In genomic region chr14:50285861-50286260, GRCh38 we compare ENCODE assay signal across 23 cellular contexts. TPM values are rescaled to one million over a fixed set of nuclear protein-coding genes. Genes with fewer than 3 reads are reported as not detected.
DNase-seq lines count a peak whose midpoint lies in the region; ATAC-seq and TF ChIP-seq lines count a peak whose summit lies in the region.
"Had no signal": no experiment of that assay in that cellular context is flagged by ENCODE, and none has a peak within 500 bp of the region (broad histone marks: within the 10 kb centered on the region; RNA-seq: fewer than 3 reads in every experiment).

No MANE protein-coding gene starts in this region.

- no peak overlapping the region for H3K56ac ChIP-seq in H9 (ENCODE audit: insufficient read length, low read depth, low read length)

- H3K27ac Mint-ChIP-seq in H9 = peak overlapping the region in 2 of 3 experiments; percentile 18 to 50; a peak in 3 of 7 replicates
- peak overlapping the region; percentile 21; the same call in 1 of the 2 replicates for H3K27ac Mint-ChIP-seq in WTC11
- H3K27ac Mint-ChIP-seq in CD4-positive, alpha-beta T cell = no peak overlapping the region
- H3K27ac Mint-ChIP-seq: CD4-positive, alpha-beta memory T cell; GM23338; HFFc6 had no signal

- H3K27me3 Mint-ChIP-seq in H9 (ENCODE audit: low read depth) (no peaks in the 10 kb centered on the region), WTC11 (ENCODE audit: low read depth) (no peaks in the 10 kb centered on the region)
- H3K27me3 Mint-ChIP-seq in CD4-positive, alpha-beta T cell = no peaks in the 10 kb centered on the region
- H3K27me3 Mint-ChIP-seq: CD4-positive, alpha-beta memory T cell had no signal

- no peaks in the 10 kb centered on the region for H3K79me1 ChIP-seq in H9 (ENCODE audit: insufficient read depth, low read depth, low read length, poor library complexity, severe bottlenecking)
- no peaks in the 10 kb centered on the region for H3K79me1 ChIP-seq in mesenchymal stem cell (replicated peaks; ENCODE audit: low read length, poor library complexity, severe bottlenecking)

- H2BK15ac ChIP-seq in H9 (ENCODE audit: low read depth, low read length) = no peak overlapping the region
- H2BK15ac ChIP-seq in mesenchymal stem cell (ENCODE audit: low read depth, poor library complexity, severe bottlenecking) = no peak overlapping the region

- H3K23me2 ChIP-seq in H9 (ENCODE audit: insufficient read length, low read depth, low read length, poor library complexity, severe bottlenecking) = no peaks in the 10 kb centered on the region

- H3K18ac ChIP-seq in H9 (ENCODE audit: insufficient read length, low read depth, low read length) = no peak overlapping the region
- no peak overlapping the region for H3K18ac ChIP-seq in mesenchymal stem cell (ENCODE audit: low read depth in 1 of 2, low read length in 2 of 2)

- H3K4me2 ChIP-seq in H9 (ENCODE audit: insufficient read depth, insufficient read length, low read length) (no peak overlapping the region), mesenchymal stem cell (ENCODE audit: low read length, poor library complexity, severe bottlenecking) (no peak overlapping the region)
- H3K4me2 ChIP-seq: A549; BLaER1 treated with 17β-estradiol and CSF1 and Interleukin-3, amounts not matched to agents 10 nM and 100 nM; GM23338 had no signal

- no peak for DNase-seq in H9
- no peak for DNase-seq in WTC11 (ENCODE audit: low spot score)
- DNase-seq in mesenchymal stem cell = no peak
- peak; percentile 20 to 69 for DNase-seq in gastrocnemius medialis
- no peak for DNase-seq in central memory CD4-positive, alpha-beta T cell
- DNase-seq in CD4-positive, alpha-beta T cell = no peak
- DNase-seq: 8988T; ACHN; AML-193; BE2C; Calu3; CD4-positive, alpha-beta memory T cell; COR-L47; DMS53; DMS79 treated with DMSO at 0.1 percent for 48 hours; GF-D8; HFFc6 had no signal

- no peak overlapping the region for H2BK120ac ChIP-seq in H9 (ENCODE audit: low read depth, low read length, poor library complexity, severe bottlenecking)
- no peak overlapping the region for H2BK120ac ChIP-seq in mesenchymal stem cell (ENCODE audit: low read depth, low read length)

- no peak overlapping the region for H3K23ac ChIP-seq in H9 (ENCODE audit: insufficient read length, low read depth, low read length)
- H3K23ac ChIP-seq in mesenchymal stem cell (ENCODE audit: low read length in 2 of 2) = no peak overlapping the region

- POLR2A ChIA-PET in WTC11 (lab: Charles Lee) = no interaction called here
- POLR2A ChIA-PET in CD4-positive, alpha-beta T cell (lab: Charles Lee) = no interaction called here

- H2AK5ac ChIP-seq in H9 (ENCODE audit: insufficient read length, low read length) (no peak overlapping the region), mesenchymal stem cell (ENCODE audit: low read length, severe bottlenecking) (no peak overlapping the region)

- H3K9me3 Mint-ChIP-seq in H9 = no peaks in the 10 kb centered on the region
- H3K9me3 Mint-ChIP-seq in WTC11 = no peaks in the 10 kb centered on the region
- H3K9me3 Mint-ChIP-seq in CD4-positive, alpha-beta T cell = no peaks in the 10 kb centered on the region
- H3K9me3 Mint-ChIP-seq: CD14-positive monocyte; CD4-positive, alpha-beta memory T cell; GM23338; HFFc6 had no signal

- no peak overlapping the region for H3T11ph ChIP-seq in H9 (ENCODE audit: low read length)

- H3K9ac ChIP-seq in H9 (ENCODE audit: extremely low read depth, insufficient read length, low read length) (no peak overlapping the region), mesenchymal stem cell (ENCODE audit: low read length) (no peak overlapping the region)
- H3K9ac ChIP-seq: BLaER1 treated with 17β-estradiol and CSF1 and Interleukin-3, amounts not matched to agents 10 nM and 100 nM had no signal

- no peak overlapping the region for H3K4ac ChIP-seq in H9 (ENCODE audit: low read depth, low read length)
- no peak overlapping the region for H3K4ac ChIP-seq in mesenchymal stem cell (ENCODE audit: low read depth in 1 of 2, low read length in 2 of 2)

- H3K27me3 ChIP-seq in H9 (ENCODE audit: insufficient read depth, low read length) (no peaks in the 10 kb centered on the region), mesenchymal stem cell (ENCODE audit: control insufficient read depth in 1 of 2, insufficient read depth in 1 of 2, low read length in 2 of 2) (no peaks in the 10 kb centered on the region), gastrocnemius medialis (no peaks in the 10 kb centered on the region)
- H3K27me3 ChIP-seq in CD4-positive, alpha-beta T cell (ENCODE audit: control insufficient read depth, insufficient read depth, low read length) = no peaks in the 10 kb centered on the region
- H3K27me3 ChIP-seq: BE2C; BLaER1 treated with 17β-estradiol and CSF1 and Interleukin-3, amounts not matched to agents 10 nM and 100 nM had no signal

- no peak overlapping the region for H3K4me3 Mint-ChIP-seq in H9
- H3K4me3 Mint-ChIP-seq in WTC11 = no peak overlapping the region
- H3K4me3 Mint-ChIP-seq in CD4-positive, alpha-beta T cell = no peak overlapping the region
- H3K4me3 Mint-ChIP-seq: CD14-positive monocyte; CD4-positive, alpha-beta memory T cell; GM23338; HFFc6 had no signal

- H4K20me1 ChIP-seq in H9 (ENCODE audit: control insufficient read depth, insufficient read depth, insufficient read length) = no peaks in the 10 kb centered on the region
- H4K20me1 ChIP-seq: BLaER1 treated with 17β-estradiol and CSF1 and Interleukin-3, amounts not matched to agents 10 nM and 100 nM had no signal

- H4K8ac ChIP-seq in H9 (replicated peaks; ENCODE audit: insufficient read length, low read depth, low read length) = no peak overlapping the region
- H4K8ac ChIP-seq in mesenchymal stem cell (ENCODE audit: low read length) = no peak overlapping the region

- no peaks in the 10 kb centered on the region for H3K79me2 ChIP-seq in H9 (ENCODE audit: insufficient read depth, low read length)

- in situ Hi-C loops in gastrocnemius medialis (cut with MboI; ENCODE audit: low sequenced_read_pairs in 4 of 4) = no loop called here

- H2AFZ ChIP-seq in H9 (ENCODE audit: low read length) (no peak overlapping the region), mesenchymal stem cell (ENCODE audit: low read depth, low read length) (no peak overlapping the region)
- H2AFZ ChIP-seq: GM23338 had no signal

- H2BK20ac ChIP-seq in H9 (ENCODE audit: low read depth, low read length, poor library complexity, severe bottlenecking) = no peak overlapping the region

- no peaks in the 10 kb centered on the region for H3K4me1 ChIP-seq in H9 (ENCODE audit: insufficient read depth, low read length)
- no peaks in the 10 kb centered on the region for H3K4me1 ChIP-seq in mesenchymal stem cell (ENCODE audit: control insufficient read depth, insufficient read depth, low read depth, low read length)
- H3K4me1 ChIP-seq in gastrocnemius medialis = peaks cover 0 to 7% of the 10 kb centered on the region in 2 donors
- H3K4me1 ChIP-seq: A549; BLaER1 treated with 17β-estradiol and CSF1 and Interleukin-3, amounts not matched to agents 10 nM and 100 nM; HAP-1 had no signal

- TF ChIP-seq CTCF in H9 (conservative IDR thresholded peaks at IDR 0.05) (no peak), WTC11 (IDR thresholded peaks at IDR 0.05) (no peak), gastrocnemius medialis (IDR thresholded peaks at IDR 0.05 in 4 of 5, conservative IDR thresholded peaks at IDR 0.05 in 1 of 5) (no peak)
- TF ChIP-seq CTCF in CD4-positive, alpha-beta T cell (IDR thresholded peaks at IDR 0.05) = no peak

- no peak for TF ChIP-seq POLR2A in gastrocnemius medialis (IDR thresholded peaks at IDR 0.05)

- no peak overlapping the region for H3K27ac ChIP-seq in H9 (ENCODE audit: insufficient read length, low read depth, low read length)
- no peak overlapping the region for H3K27ac ChIP-seq in mesenchymal stem cell (ENCODE audit: low read length, poor library complexity, severe bottlenecking)
- H3K27ac ChIP-seq in gastrocnemius medialis = peak overlapping the region; percentile 30 to 64 (median 50)
- H3K27ac ChIP-seq in CD4-positive, alpha-beta T cell (ENCODE audit: low read depth, low read length) = no peak overlapping the region
- H3K27ac ChIP-seq: A549; BLaER1 treated with 17β-estradiol and CSF1 and Interleukin-3, amounts not matched to agents 10 nM and 100 nM had no signal

- intact Hi-C loops in gastrocnemius medialis (cut with DNase I; ENCODE audit: low total_unique reads) = no loop called here
- intact Hi-C loops in CD4-positive, alpha-beta T cell (cut with DNase I, micrococcal nuclease) = no loop called here

- ATAC-seq in WTC11 (no peak), gastrocnemius medialis (peak; percentile 73 to 95), GM18519 (IDR thresholded peaks at IDR 0.05; ENCODE audit: low FRiP score, unreplicated experiment) (no peak)
- ATAC-seq in CD4-positive, alpha-beta T cell (ENCODE audit: poor library complexity) = no peak
- ATAC-seq: A549, GM23338 had no signal

- H3K14ac ChIP-seq in H9 (ENCODE audit: insufficient read depth, low read length) (no peak overlapping the region), mesenchymal stem cell (ENCODE audit: low read length in 2 of 2) (no peak overlapping the region)

- peaks cover 6 to 15% (median 7%) of the 10 kb centered on the region in 3 experiments; a peak in 5 of 7 replicates for H3K36me3 Mint-ChIP-seq in H9 (ENCODE audit: insufficient read depth in 1 of 3, low read depth in 3 of 3)
- H3K36me3 Mint-ChIP-seq in WTC11 = peaks cover 5% of the 10 kb centered on the region; the same call in 1 of the 2 replicates
- peaks cover 11% of the 10 kb centered on the region for H3K36me3 Mint-ChIP-seq in CD4-positive, alpha-beta T cell (ENCODE audit: low read depth)

- H2BK5ac ChIP-seq in H9 (ENCODE audit: insufficient read length, low read length) (no peak overlapping the region), mesenchymal stem cell (ENCODE audit: low read depth, low read length, poor library complexity, severe bottlenecking) (no peak overlapping the region)

- H4K5ac ChIP-seq in H9 (ENCODE audit: insufficient read length, low read depth, low read length) = peak overlapping the region; percentile 75

- H3K9me3 ChIP-seq in H9 (ENCODE audit: control insufficient read depth, low read depth, low read length) (no peaks in the 10 kb centered on the region), mesenchymal stem cell (ENCODE audit: control insufficient read depth, low read length) (no peaks in the 10 kb centered on the region), gastrocnemius medialis (no peaks in the 10 kb centered on the region)
- H3K9me3 ChIP-seq in CD4-positive, alpha-beta T cell (ENCODE audit: control insufficient read depth, low read length) = no peaks in the 10 kb centered on the region
- H3K9me3 ChIP-seq: A549, BE2C, HAP-1 had no signal

- H4K91ac ChIP-seq in H9 (ENCODE audit: insufficient read length, low read depth, low read length) = no peak overlapping the region
- H4K91ac ChIP-seq in mesenchymal stem cell (ENCODE audit: low read length) = peak overlapping the region; percentile 15

- no peak overlapping the region for H2BK12ac ChIP-seq in H9 (ENCODE audit: insufficient read length, low read depth, low read length)
- no peak overlapping the region for H2BK12ac ChIP-seq in mesenchymal stem cell (ENCODE audit: low read length in 2 of 2)

- H3K36me3 ChIP-seq in mesenchymal stem cell (ENCODE audit: control insufficient read depth in 1 of 2, insufficient read depth in 2 of 2, low read depth in 1 of 2, low read length in 2 of 2) (no peaks in the 10 kb centered on the region), gastrocnemius medialis (no peaks in the 10 kb centered on the region)
- H3K36me3 ChIP-seq: BE2C, HAP-1 had no signal

- H3K4me1 Mint-ChIP-seq in H9 = no peaks in the 10 kb centered on the region
- H3K4me1 Mint-ChIP-seq in WTC11 = no peaks in the 10 kb centered on the region
- no peaks in the 10 kb centered on the region for H3K4me1 Mint-ChIP-seq in CD4-positive, alpha-beta T cell (ENCODE audit: low read depth)
- H3K4me1 Mint-ChIP-seq: CD14-positive monocyte; CD4-positive, alpha-beta memory T cell; GM23338 had no signal

- H3K4me3 ChIP-seq in mesenchymal stem cell (ENCODE audit: insufficient read depth in 1 of 2, low read depth in 1 of 2, low read length in 2 of 2) = no peak overlapping the region
- no peak overlapping the region for H3K4me3 ChIP-seq in gastrocnemius medialis
- H3K4me3 ChIP-seq: A549; BLaER1 treated with 17β-estradiol and CSF1 and Interleukin-3, amounts not matched to agents 10 nM and 100 nM; GM23338; HAP-1 had no signal

- CTCF ChIA-PET in WTC11 (lab: Charles Lee) = no interaction called here
- CTCF ChIA-PET in CD4-positive, alpha-beta T cell (lab: Charles Lee) = no interaction called here

RNA-seq across cellular contexts. Expression of gene L2HGDH, which starts 26.2 kb away (rescaled TPM):
- 22.6 and 24.8 TPM in 2 replicates for total RNA-seq in H9 (2021)
- 23.9 to 26.7 TPM (median 24.0 TPM) in 3 replicates for total RNA-seq in WTC11 (2021)
- polyA plus RNA-seq in mesenchymal stem cell (2013, experiment 1 of 2) = 2.1 TPM
- 2.5 TPM for polyA plus RNA-seq in mesenchymal stem cell (2013, experiment 2 of 2)
- 10 to 100 TPM in 2 of 4 donors, 1 to 10 TPM in 2; 8.6 to 13.4 (median 10.9) TPM for total RNA-seq in gastrocnemius medialis
- 1 to 10 TPM; 1.7 to 3.1 TPM for total RNA-seq in CD4-positive, alpha-beta T cell

RNA-seq across cellular contexts. Expression of gene DMAC2L, which starts 26.3 kb away (rescaled TPM):
- total RNA-seq in H9 (2021) (22.4 TPM in 2 replicates), WTC11 (2021) (14.0 to 17.7 TPM (median 16.4 TPM) in 3 replicates), gastrocnemius medialis (10 to 100 TPM; 18.6 to 42.2 (median 24.6) TPM)
- polyA plus RNA-seq in mesenchymal stem cell (2013, experiment 1 of 2) = 6.5 TPM
- 7.1 TPM for polyA plus RNA-seq in mesenchymal stem cell (2013, experiment 2 of 2)
- 10 to 100 TPM; 10.8 to 13.4 TPM for total RNA-seq in CD4-positive, alpha-beta T cell

RNA-seq across cellular contexts. Expression of gene SOS2, which starts 54.5 kb away (rescaled TPM):
- total RNA-seq in H9 (2021) (9.4 and 9.6 TPM in 2 replicates), WTC11 (2021) (9.1 to 11.0 TPM (median 9.6 TPM) in 3 replicates), gastrocnemius medialis (10 to 100 TPM; 46.5 to 81.2 (median 52.3) TPM)
- polyA plus RNA-seq in mesenchymal stem cell (2013, experiment 1 of 2) = 15.1 TPM
- 15.7 TPM for polyA plus RNA-seq in mesenchymal stem cell (2013, experiment 2 of 2)
- 10 to 100 TPM; 53.8 to 56.7 TPM for total RNA-seq in CD4-positive, alpha-beta T cell

Comparison
In these comparisons a context has a peak if more than half of its experiments do, and no peak if none do; other contexts are left out.
1. DNase-seq: peak in gastrocnemius medialis (2 of 2); none in H9 (single experiment), WTC11 (single experiment), mesenchymal stem cell (single experiment), central memory CD4-positive, alpha-beta T cell (single experiment) and CD4-positive, alpha-beta T cell (0 of 10).
2. H3K27ac ChIP-seq: peak in gastrocnemius medialis (4 of 4); none in H9 (single experiment), mesenchymal stem cell (single experiment) and CD4-positive, alpha-beta T cell (single experiment).
3. ATAC-seq: peak in gastrocnemius medialis (2 of 2); none in WTC11 (single experiment), GM18519 (single experiment) and CD4-positive, alpha-beta T cell (single experiment).